Comparison of ENCODE assay signal across 16 cellular contexts in genomic region chr5:146060221-146060585, GRCh38. TPM values are rescaled to one million over a fixed set of nuclear protein-coding genes. Genes with fewer than 3 reads are reported as not detected.
DNase-seq lines count a peak whose midpoint lies in the region; ATAC-seq and TF ChIP-seq lines count a peak whose summit lies in the region.
"Had no signal": no experiment of that assay in that cellular context is flagged by ENCODE, and none has a peak within 500 bp of the region (broad histone marks: within the 10 kb centered on the region; RNA-seq: fewer than 3 reads in every experiment).

No MANE protein-coding gene starts in this region.

- H3F3A ChIP-seq in smooth muscle cell (ENCODE audit: low read depth): no peaks in the 10 kb centered on the region

- H3K4me1 ChIP-seq in smooth muscle cell (ENCODE audit: low read depth): no peaks in the 10 kb centered on the region
- H3K4me1 ChIP-seq: A549, Caco-2 had no signal

- DNase-seq in Right ventricle myocardium superior (no peak), cardiac septum (ENCODE audit: low spot score) (no peak), left ventricle myocardium superior (no peak), occipital lobe (lab: John Stamatoyannopoulos, UW) (peak; percentile 25), GM19238 (ENCODE audit: insufficient read length, low spot score) (no peak), smooth muscle cell (lab: John Stamatoyannopoulos, UW; ENCODE audit: unreplicated experiment) (no peak)
- DNase-seq: AML-193; Caco-2; CD4-positive, alpha-beta T cell; HCEC 1CT had no signal

- H3K9ac ChIP-seq in smooth muscle cell (ENCODE audit: low read depth): no peak overlapping the region

- H3K79me2 ChIP-seq in smooth muscle cell (ENCODE audit: low read depth): no peaks in the 10 kb centered on the region

- H3K27me3 ChIP-seq in smooth muscle cell (ENCODE audit: low read depth): peaks cover 13% of the 10 kb centered on the region

- 97% methylated on average over 5 of the region's 5 CpGs for WGBS in smooth muscle cell (ENCODE audit: low lambda C conversion rate)

- H3K4me2 ChIP-seq in smooth muscle cell: no peak overlapping the region
- H3K4me2 ChIP-seq: A549, GM23338 had no signal

- ATAC-seq in Right ventricle myocardium superior (ENCODE audit: poor library complexity) (peak; percentile 3), left ventricle myocardium superior (peak; percentile 3), HG03039 (IDR thresholded peaks at IDR 0.05; ENCODE audit: unreplicated experiment) (no peak)
- ATAC-seq: A549, GM23338 had no signal

- no peaks in the 10 kb centered on the region for H4K20me1 ChIP-seq in smooth muscle cell (ENCODE audit: low read depth)

- no peak overlapping the region for H2AFZ ChIP-seq in smooth muscle cell (ENCODE audit: low read depth)
- H2AFZ ChIP-seq: GM23338 had no signal

- no peaks in the 10 kb centered on the region for H3K9me3 ChIP-seq in smooth muscle cell (replicated peaks; ENCODE audit: low read depth)
- H3K9me3 ChIP-seq: A549, Caco-2 had no signal

- no peak overlapping the region for H3K27ac ChIP-seq in smooth muscle cell (ENCODE audit: low read depth)
- H3K27ac ChIP-seq: 22Rv1, A549, C4-2B had no signal

- intact Hi-C loops in Right ventricle myocardium superior (cut with DNase I) (loop anchor here (5.0 kb wide), 1 partner anchor 57 kb away; no protein-coding TSS in a partner anchor), cardiac septum (cut with DNase I) (loop anchor here (2.0 kb wide), 1 partner anchor 65 kb away; no protein-coding TSS in a partner anchor), left ventricle myocardium superior (cut with micrococcal nuclease) (no loop called here)

- H3K36me3 ChIP-seq in smooth muscle cell (ENCODE audit: low read depth): no peaks in the 10 kb centered on the region

- no peak for TF ChIP-seq CTCF in smooth muscle cell (IDR thresholded peaks at IDR 0.05; ENCODE audit: borderline replicate concordance, insufficient read depth, poor library complexity, severe bottlenecking)

- H3K4me3 ChIP-seq in smooth muscle cell: no peak overlapping the region
- H3K4me3 ChIP-seq: A549, GM23338 had no signal

RNA-seq across cellular contexts. Expression of gene PLAC8L1, which starts 45.2 kb away (rescaled TPM):
- not detected for total RNA-seq in Right ventricle myocardium superior
- total RNA-seq in cardiac septum: not detected
- total RNA-seq in left ventricle myocardium superior: 0.45 TPM
- not detected for total RNA-seq in occipital lobe
- not detected in 2 replicates for total RNA-seq in smooth muscle cell
- 0.35 TPM in 1 of 2 replicates, not detected in the other for polyA plus RNA-seq in smooth muscle cell
- total RNA-seq: GM23338, HT-29 had no signal
